ENCODE assay signal across 1 cellular context in genomic region chrX:103101280-103102042, GRCh38.
TF ChIP-seq lines count a peak whose summit lies in the region.

No MANE protein-coding gene starts in this region.

TF ChIP-seq in HepG2, 621 proteins besides CTCF, POLR2A, EP300 and RAD21:
- TF ChIP-seq ZNF431 (CRISPR knock-in tag; IDR thresholded peaks at IDR 0.05; ENCODE audit: borderline replicate concordance, low read depth) (no peak), ZBTB42 (CRISPR knock-in tag; IDR thresholded peaks at IDR 0.05) (no peak), SOX13 (IDR thresholded peaks at IDR 0.05) (no peak), SOX13 (CRISPR knock-in tag; conservative IDR thresholded peaks at IDR 0.05 in 1 of 2, IDR thresholded peaks at IDR 0.05 in 1 of 2) (peak in 1 of 2 experiments; percentile 32; a peak in 1 of 4 replicates)
